Comparison of ENCODE assay signal across 8 cellular contexts in genomic region chr15:59637507-59637906, GRCh38. TPM values are rescaled to one million over a fixed set of nuclear protein-coding genes. Genes with fewer than 3 reads are reported as not detected.
"Had no signal": no experiment of that assay in that cellular context is flagged by ENCODE, and none has a peak within 500 bp of the region (broad histone marks: within the 10 kb centered on the region; RNA-seq: fewer than 3 reads in every experiment).

No MANE protein-coding gene starts in this region.

RNA-seq across cellular contexts. Expression of gene GCNT3, which starts 25.9 kb away (rescaled TPM):
- total RNA-seq: activated CD8-positive, alpha-beta memory T cell treated with anti-CD3 and anti-CD28 coated beads for 36 hours; activated naive CD4-positive, alpha-beta T cell treated with anti-CD3 and anti-CD28 coated beads for 36 hours; activated T-helper 17 cell treated with anti-CD3 and anti-CD28 coated beads, Interleukin-2, amount 50 U/mL, for 72 hours; natural killer cell treated with Interleukin-12 subunit alpha and Interleukin-12 subunit beta and Interleukin-15 and Interleukin-18, amount 100 ng/mL, for 72 hours; occipital lobe; sciatic nerve; subcutaneous adipose tissue; tibial nerve had no signal
